In genomic region chr2:42254186-42254911, GRCh38 we compare ENCODE assay signal across 22 cellular contexts.
A peak's percentile ranks its signal among the peaks of the same experiment; 100 is the strongest.
DNase-seq lines count a peak whose midpoint lies in the region; ATAC-seq, FAIRE-seq and TF ChIP-seq lines count a peak whose summit lies in the region.
"Had no signal": no experiment of that assay in that cellular context is flagged by ENCODE, and none has a peak within 500 bp of the region (broad histone marks: within the 10 kb centered on the region; RNA-seq: fewer than 3 reads in every experiment).

No MANE protein-coding gene starts in this region.

- H3K9me3 Mint-ChIP-seq in activated CD4-positive, alpha-beta T cell treated with anti-CD3 and anti-CD28 coated beads for 36 hours (ENCODE audit: low read depth), result no peaks in the 10 kb centered on the region
- H3K9me3 Mint-ChIP-seq in activated B cell treated with CpG ODN at 0.5 μM for 24 hours (no peaks in the 10 kb centered on the region), naive B cell (peaks cover 0 to 11% (median 6%) of the 10 kb centered on the region in 7 donors)
- H3K9me3 Mint-ChIP-seq: activated T-helper 1 cell treated with anti-CD3 and anti-CD28 coated beads, Interleukin-12 subunit alpha, Interleukin-12 subunit beta, Interleukin-2, Interleukin-4 antibody, amounts not matched to agents 30 ng/mL and 10 ng/mL and 1 ng/mL, durations not matched to agents 14 hours and 24 hours and 36 hours had no signal

- H3K4me3 Mint-ChIP-seq in activated CD4-positive, alpha-beta T cell treated with anti-CD3 and anti-CD28 coated beads for 36 hours, result no peak overlapping the region
- H3K4me3 Mint-ChIP-seq in activated B cell treated with CpG ODN at 0.5 μM for 24 hours, result no peak overlapping the region
- H3K4me3 Mint-ChIP-seq in naive B cell, result peak overlapping the region in 6 of 8 donors; percentile 11 to 65 (median 18)
- H3K4me3 Mint-ChIP-seq: activated T-helper 1 cell treated with anti-CD3 and anti-CD28 coated beads, Interleukin-12 subunit alpha, Interleukin-12 subunit beta, Interleukin-2, Interleukin-4 antibody, amounts not matched to agents 30 ng/mL and 10 ng/mL and 1 ng/mL, durations not matched to agents 14 hours and 24 hours and 36 hours had no signal

- POLR2A ChIA-PET in activated CD4-positive, alpha-beta T cell treated with anti-CD3 and anti-CD28 coated beads for 36 hours (lab: Charles Lee), result no interaction called here
- POLR2A ChIA-PET in activated B cell treated with CpG ODN at 0.5 μM for 24 hours (lab: Charles Lee), result no interaction called here

- no peak for TF ChIP-seq POLR2A in H54 (IDR thresholded peaks at IDR 0.05; ENCODE audit: low read depth, low read length)

- no peak for DNase-seq in activated CD4-positive, alpha-beta T cell treated with anti-CD3 and anti-CD28 coated beads for 36 hours
- DNase-seq in activated CD4-positive, alpha-beta T cell treated with anti-CD3 and anti-CD28 coated beads for 1 hour, result no peak
- DNase-seq in H54 (ENCODE audit: insufficient read length, low spot score), result no peak
- DNase-seq in activated B cell treated with CpG ODN at 0.5 μM for 24 hours, result no peak
- DNase-seq in naive B cell, result no peak
- no peak for DNase-seq in NCI-H2029 treated with DMSO at 0.1 percent for 48 hours (lab: John Stamatoyannopoulos, UW)
- DNase-seq: amygdala; foreskin melanocyte; GDM1; GOT3; MG63; NCI-H187; NCI-H345; NCI-H82; Peyer's patch; stimulated activated CD4-positive, alpha-beta T cell treated with anti-CD3 and anti-CD28 coated beads, Interleukin-4, amount 100 ng/mL, for 1 hour; T-helper 9 cell had no signal

- FAIRE-seq in H54 (lab: Jason Lieb, UNC), result peak; percentile 11
- FAIRE-seq: A204.1 had no signal

- no peaks in the 10 kb centered on the region for H3K27me3 Mint-ChIP-seq in activated CD4-positive, alpha-beta T cell treated with anti-CD3 and anti-CD28 coated beads for 36 hours
- H3K27me3 Mint-ChIP-seq in activated B cell treated with CpG ODN at 0.5 μM for 24 hours (no peaks in the 10 kb centered on the region), naive B cell (no peaks in the 10 kb centered on the region)

- H3K36me3 Mint-ChIP-seq in activated CD4-positive, alpha-beta T cell treated with anti-CD3 and anti-CD28 coated beads for 36 hours (ENCODE audit: low read depth), result peaks cover 31% of the 10 kb centered on the region
- H3K36me3 Mint-ChIP-seq in activated B cell treated with CpG ODN at 0.5 μM for 24 hours (ENCODE audit: low read depth) (peaks cover 58% of the 10 kb centered on the region), naive B cell (peaks cover 15 to 32% of the 10 kb centered on the region in 2 donors)

- CTCF ChIA-PET in activated CD4-positive, alpha-beta T cell treated with anti-CD3 and anti-CD28 coated beads for 36 hours (lab: Charles Lee), result interaction anchor here (1.0 kb wide), 1 partner anchor 385 kb away, joined by 3 read pairs; no protein-coding TSS in a partner anchor
- CTCF ChIA-PET in activated B cell treated with CpG ODN at 0.5 μM for 24 hours (lab: Charles Lee), result no interaction called here

- no peak for ATAC-seq in activated CD4-positive, alpha-beta T cell treated with anti-CD3 and anti-CD28 coated beads for 36 hours
- ATAC-seq in activated B cell treated with CpG ODN at 0.5 μM for 24 hours (ENCODE audit: low read depth) (no peak), naive B cell (ENCODE audit: low read depth in 2 of 2) (peak; percentile 17 to 23), GM19035 (IDR thresholded peaks at IDR 0.05; ENCODE audit: unreplicated experiment) (no peak), GM21529 (IDR thresholded peaks at IDR 0.05; ENCODE audit: unreplicated experiment) (no peak)
- ATAC-seq: activated CD4-positive, CD25-positive, alpha-beta regulatory T cell treated with anti-CD3 and anti-CD28 coated beads, Interleukin-2, amount 50 U/mL, for 24 hours had no signal

- peak overlapping the region; percentile 58 for H3K27ac Mint-ChIP-seq in activated CD4-positive, alpha-beta T cell treated with anti-CD3 and anti-CD28 coated beads for 36 hours
- peak overlapping the region; percentile 71 for H3K27ac Mint-ChIP-seq in activated B cell treated with CpG ODN at 0.5 μM for 24 hours
- H3K27ac Mint-ChIP-seq in naive B cell, result peak overlapping the region; percentile 39 to 95 (median 65)
- H3K27ac Mint-ChIP-seq: activated T-helper 1 cell treated with anti-CD3 and anti-CD28 coated beads, Interleukin-12 subunit alpha, Interleukin-12 subunit beta, Interleukin-2, Interleukin-4 antibody, amounts not matched to agents 30 ng/mL and 10 ng/mL and 1 ng/mL, durations not matched to agents 14 hours and 24 hours and 36 hours had no signal

- no peak for TF ChIP-seq CTCF in activated B cell treated with CpG ODN at 0.5 μM for 24 hours (IDR thresholded peaks at IDR 0.05)

- H3K4me1 Mint-ChIP-seq in activated CD4-positive, alpha-beta T cell treated with anti-CD3 and anti-CD28 coated beads for 36 hours, result peaks cover 62% of the 10 kb centered on the region
- peaks cover 56% of the 10 kb centered on the region for H3K4me1 Mint-ChIP-seq in activated B cell treated with CpG ODN at 0.5 μM for 24 hours
- H3K4me1 Mint-ChIP-seq in naive B cell, result peaks cover 42 to 69% (median 67%) of the 10 kb centered on the region in 3 donors

- intact Hi-C loops in activated CD4-positive, alpha-beta T cell treated with anti-CD3 and anti-CD28 coated beads for 36 hours (cut with DNase I, micrococcal nuclease), result no loop called here
- intact Hi-C loops in activated B cell treated with CpG ODN at 0.5 μM for 24 hours (cut with micrococcal nuclease), result no loop called here

Comparison
In these comparisons a context has a peak if more than half of its experiments do, and no peak if none do; other contexts are left out.
1. ATAC-seq: peak in naive B cell (2 of 2); none in activated CD4-positive, alpha-beta T cell treated with anti-CD3 and anti-CD28 coated beads for 36 hours (single experiment), activated B cell treated with CpG ODN at 0.5 μM for 24 hours (single experiment), GM19035 (single experiment) and GM21529 (single experiment).
2. H3K4me3 Mint-ChIP-seq: peak in naive B cell (6 of 8); none in activated CD4-positive, alpha-beta T cell treated with anti-CD3 and anti-CD28 coated beads for 36 hours (single experiment) and activated B cell treated with CpG ODN at 0.5 μM for 24 hours (single experiment).
3. Peak in every context shown above with its lines, with median percentiles within 50 percentile points of each other: H3K27ac Mint-ChIP-seq.